ENCODE assay signal across 2 cellular contexts in the genomic region with DNA sequence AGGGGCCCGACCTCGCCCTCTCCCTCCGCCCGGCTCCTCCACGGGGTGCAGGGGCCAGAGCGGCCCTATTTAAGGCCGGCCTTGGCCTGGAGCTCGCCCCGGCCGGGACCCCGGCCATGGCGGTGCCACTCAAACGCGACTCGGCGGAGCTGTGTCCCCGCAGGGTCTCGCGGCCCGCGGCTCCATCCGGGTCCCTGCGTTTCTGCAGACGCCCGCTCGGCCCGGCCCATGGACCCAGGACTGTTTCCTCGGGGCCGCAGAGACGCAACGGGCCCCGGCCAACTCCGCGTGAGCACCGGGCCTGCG.
TF ChIP-seq lines count a peak whose summit lies in the region.

No MANE protein-coding gene starts in this region.

TF ChIP-seq in SK-N-SH, 30 proteins besides CTCF, POLR2A, EP300 and RAD21 (continued from another document):
- TF ChIP-seq NFIC (IDR thresholded peaks at IDR 0.05; ENCODE audit: borderline replicate concordance) (no peak), RCOR1 (IDR thresholded peaks at IDR 0.05; ENCODE audit: low read length) (no peak), FOXM1 (IDR thresholded peaks at IDR 0.05; ENCODE audit: low read depth) (no peak), TAF1 (IDR thresholded peaks at IDR 0.05; ENCODE audit: borderline replicate concordance, low read depth, low read length) (no peak), SIN3A (IDR thresholded peaks at IDR 0.05; ENCODE audit: borderline replicate concordance, low read depth, low read length) (no peak), FOSL2 (IDR thresholded peaks at IDR 0.05; ENCODE audit: borderline replicate concordance, low read depth) (no peak), FOXJ3 (CRISPR knock-in tag; IDR thresholded peaks at IDR 0.05) (no peak), ELF1 (IDR thresholded peaks at IDR 0.05) (no peak), TEAD4 (IDR thresholded peaks at IDR 0.05; ENCODE audit: borderline replicate concordance, insufficient read depth) (no peak), POLR2AphosphoS5 (IDR thresholded peaks at IDR 0.05; ENCODE audit: low read depth, low read length) (no peak), RXRA (IDR thresholded peaks at IDR 0.05; ENCODE audit: borderline replicate concordance, low read depth) (no peak)
- TF ChIP-seq, protein P1, sequence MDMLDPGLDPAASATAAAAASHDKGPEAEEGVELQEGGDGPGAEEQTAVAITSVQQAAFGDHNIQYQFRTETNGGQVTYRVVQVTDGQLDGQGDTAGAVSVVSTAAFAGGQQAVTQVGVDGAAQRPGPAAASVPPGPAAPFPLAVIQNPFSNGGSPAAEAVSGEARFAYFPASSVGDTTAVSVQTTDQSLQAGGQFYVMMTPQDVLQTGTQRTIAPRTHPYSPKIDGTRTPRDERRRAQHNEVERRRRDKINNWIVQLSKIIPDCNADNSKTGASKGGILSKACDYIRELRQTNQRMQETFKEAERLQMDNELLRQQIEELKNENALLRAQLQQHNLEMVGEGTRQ (IDR thresholded peaks at IDR 0.05; ENCODE audit: borderline replicate concordance, low read depth, low read length), result no peak
- TF ChIP-seq, protein P2, sequence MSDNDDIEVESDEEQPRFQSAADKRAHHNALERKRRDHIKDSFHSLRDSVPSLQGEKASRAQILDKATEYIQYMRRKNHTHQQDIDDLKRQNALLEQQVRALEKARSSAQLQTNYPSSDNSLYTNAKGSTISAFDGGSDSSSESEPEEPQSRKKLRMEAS (IDR thresholded peaks at IDR 0.05; ENCODE audit: low read depth), result no peak
- TF ChIP-seq, protein P3, sequence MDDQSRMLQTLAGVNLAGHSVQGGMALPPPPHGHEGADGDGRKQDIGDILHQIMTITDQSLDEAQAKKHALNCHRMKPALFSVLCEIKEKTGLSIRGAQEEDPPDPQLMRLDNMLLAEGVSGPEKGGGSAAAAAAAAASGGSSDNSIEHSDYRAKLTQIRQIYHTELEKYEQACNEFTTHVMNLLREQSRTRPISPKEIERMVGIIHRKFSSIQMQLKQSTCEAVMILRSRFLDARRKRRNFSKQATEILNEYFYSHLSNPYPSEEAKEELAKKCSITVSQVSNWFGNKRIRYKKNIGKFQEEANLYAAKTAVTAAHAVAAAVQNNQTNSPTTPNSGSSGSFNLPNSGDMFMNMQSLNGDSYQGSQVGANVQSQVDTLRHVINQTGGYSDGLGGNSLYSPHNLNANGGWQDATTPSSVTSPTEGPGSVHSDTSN (IDR thresholded peaks at IDR 0.05), result no peak
- TF ChIP-seq, protein P4, sequence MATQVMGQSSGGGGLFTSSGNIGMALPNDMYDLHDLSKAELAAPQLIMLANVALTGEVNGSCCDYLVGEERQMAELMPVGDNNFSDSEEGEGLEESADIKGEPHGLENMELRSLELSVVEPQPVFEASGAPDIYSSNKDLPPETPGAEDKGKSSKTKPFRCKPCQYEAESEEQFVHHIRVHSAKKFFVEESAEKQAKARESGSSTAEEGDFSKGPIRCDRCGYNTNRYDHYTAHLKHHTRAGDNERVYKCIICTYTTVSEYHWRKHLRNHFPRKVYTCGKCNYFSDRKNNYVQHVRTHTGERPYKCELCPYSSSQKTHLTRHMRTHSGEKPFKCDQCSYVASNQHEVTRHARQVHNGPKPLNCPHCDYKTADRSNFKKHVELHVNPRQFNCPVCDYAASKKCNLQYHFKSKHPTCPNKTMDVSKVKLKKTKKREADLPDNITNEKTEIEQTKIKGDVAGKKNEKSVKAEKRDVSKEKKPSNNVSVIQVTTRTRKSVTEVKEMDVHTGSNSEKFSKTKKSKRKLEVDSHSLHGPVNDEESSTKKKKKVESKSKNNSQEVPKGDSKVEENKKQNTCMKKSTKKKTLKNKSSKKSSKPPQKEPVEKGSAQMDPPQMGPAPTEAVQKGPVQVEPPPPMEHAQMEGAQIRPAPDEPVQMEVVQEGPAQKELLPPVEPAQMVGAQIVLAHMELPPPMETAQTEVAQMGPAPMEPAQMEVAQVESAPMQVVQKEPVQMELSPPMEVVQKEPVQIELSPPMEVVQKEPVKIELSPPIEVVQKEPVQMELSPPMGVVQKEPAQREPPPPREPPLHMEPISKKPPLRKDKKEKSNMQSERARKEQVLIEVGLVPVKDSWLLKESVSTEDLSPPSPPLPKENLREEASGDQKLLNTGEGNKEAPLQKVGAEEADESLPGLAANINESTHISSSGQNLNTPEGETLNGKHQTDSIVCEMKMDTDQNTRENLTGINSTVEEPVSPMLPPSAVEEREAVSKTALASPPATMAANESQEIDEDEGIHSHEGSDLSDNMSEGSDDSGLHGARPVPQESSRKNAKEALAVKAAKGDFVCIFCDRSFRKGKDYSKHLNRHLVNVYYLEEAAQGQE (IDR thresholded peaks at IDR 0.05; ENCODE audit: low read depth, low read length), result no peak
- TF ChIP-seq, protein P5, sequence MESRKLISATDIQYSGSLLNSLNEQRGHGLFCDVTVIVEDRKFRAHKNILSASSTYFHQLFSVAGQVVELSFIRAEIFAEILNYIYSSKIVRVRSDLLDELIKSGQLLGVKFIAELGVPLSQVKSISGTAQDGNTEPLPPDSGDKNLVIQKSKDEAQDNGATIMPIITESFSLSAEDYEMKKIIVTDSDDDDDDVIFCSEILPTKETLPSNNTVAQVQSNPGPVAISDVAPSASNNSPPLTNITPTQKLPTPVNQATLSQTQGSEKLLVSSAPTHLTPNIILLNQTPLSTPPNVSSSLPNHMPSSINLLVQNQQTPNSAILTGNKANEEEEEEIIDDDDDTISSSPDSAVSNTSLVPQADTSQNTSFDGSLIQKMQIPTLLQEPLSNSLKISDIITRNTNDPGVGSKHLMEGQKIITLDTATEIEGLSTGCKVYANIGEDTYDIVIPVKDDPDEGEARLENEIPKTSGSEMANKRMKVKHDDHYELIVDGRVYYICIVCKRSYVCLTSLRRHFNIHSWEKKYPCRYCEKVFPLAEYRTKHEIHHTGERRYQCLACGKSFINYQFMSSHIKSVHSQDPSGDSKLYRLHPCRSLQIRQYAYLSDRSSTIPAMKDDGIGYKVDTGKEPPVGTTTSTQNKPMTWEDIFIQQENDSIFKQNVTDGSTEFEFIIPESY (IDR thresholded peaks at IDR 0.05; ENCODE audit: borderline replicate concordance, low read depth), result no peak

TF ChIP-seq in SK-N-SH treated with all-trans-retinoic acid at 6 μM for 48 hours, 23 proteins besides CTCF, POLR2A, EP300 and RAD21 (continued from another document):
- TF ChIP-seq, protein P6, sequence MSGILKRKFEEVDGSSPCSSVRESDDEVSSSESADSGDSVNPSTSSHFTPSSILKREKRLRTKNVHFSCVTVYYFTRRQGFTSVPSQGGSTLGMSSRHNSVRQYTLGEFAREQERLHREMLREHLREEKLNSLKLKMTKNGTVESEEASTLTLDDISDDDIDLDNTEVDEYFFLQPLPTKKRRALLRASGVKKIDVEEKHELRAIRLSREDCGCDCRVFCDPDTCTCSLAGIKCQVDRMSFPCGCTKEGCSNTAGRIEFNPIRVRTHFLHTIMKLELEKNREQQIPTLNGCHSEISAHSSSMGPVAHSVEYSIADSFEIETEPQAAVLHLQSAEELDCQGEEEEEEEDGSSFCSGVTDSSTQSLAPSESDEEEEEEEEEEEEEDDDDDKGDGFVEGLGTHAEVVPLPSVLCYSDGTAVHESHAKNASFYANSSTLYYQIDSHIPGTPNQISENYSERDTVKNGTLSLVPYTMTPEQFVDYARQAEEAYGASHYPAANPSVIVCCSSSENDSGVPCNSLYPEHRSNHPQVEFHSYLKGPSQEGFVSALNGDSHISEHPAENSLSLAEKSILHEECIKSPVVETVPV (CRISPR knock-in tag; IDR thresholded peaks at IDR 0.05), result no peak
- TF ChIP-seq, protein P7, sequence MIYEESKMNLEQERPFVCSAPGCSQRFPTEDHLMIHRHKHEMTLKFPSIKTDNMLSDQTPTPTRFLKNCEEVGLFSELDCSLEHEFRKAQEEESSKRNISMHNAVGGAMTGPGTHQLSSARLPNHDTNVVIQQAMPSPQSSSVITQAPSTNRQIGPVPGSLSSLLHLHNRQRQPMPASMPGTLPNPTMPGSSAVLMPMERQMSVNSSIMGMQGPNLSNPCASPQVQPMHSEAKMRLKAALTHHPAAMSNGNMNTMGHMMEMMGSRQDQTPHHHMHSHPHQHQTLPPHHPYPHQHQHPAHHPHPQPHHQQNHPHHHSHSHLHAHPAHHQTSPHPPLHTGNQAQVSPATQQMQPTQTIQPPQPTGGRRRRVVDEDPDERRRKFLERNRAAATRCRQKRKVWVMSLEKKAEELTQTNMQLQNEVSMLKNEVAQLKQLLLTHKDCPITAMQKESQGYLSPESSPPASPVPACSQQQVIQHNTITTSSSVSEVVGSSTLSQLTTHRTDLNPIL (CRISPR knock-in tag; IDR thresholded peaks at IDR 0.05; ENCODE audit: low read depth), result no peak
- TF ChIP-seq ARNTL (CRISPR knock-in tag; IDR thresholded peaks at IDR 0.05; ENCODE audit: borderline replicate concordance, low read depth) (no peak), ZFP3 (CRISPR knock-in tag; IDR thresholded peaks at IDR 0.05) (no peak), ESRRG (CRISPR knock-in tag; IDR thresholded peaks at IDR 0.05) (no peak), ZC3H10 (CRISPR knock-in tag; IDR thresholded peaks at IDR 0.05) (no peak), RARB (CRISPR knock-in tag; IDR thresholded peaks at IDR 0.05) (no peak), PPARA (CRISPR knock-in tag; IDR thresholded peaks at IDR 0.05; ENCODE audit: borderline replicate concordance) (no peak), TCF4 (CRISPR knock-in tag; IDR thresholded peaks at IDR 0.05; ENCODE audit: borderline replicate concordance) (no peak), ZNF70 (CRISPR knock-in tag; IDR thresholded peaks at IDR 0.05) (no peak), GLIS3 (CRISPR knock-in tag; IDR thresholded peaks at IDR 0.05) (no peak), ZNF8 (CRISPR knock-in tag; IDR thresholded peaks at IDR 0.05) (no peak), CSDC2 (CRISPR knock-in tag; IDR thresholded peaks at IDR 0.05) (no peak), OSR1 (CRISPR knock-in tag; IDR thresholded peaks at IDR 0.05) (no peak), TOX (CRISPR knock-in tag; IDR thresholded peaks at IDR 0.05; ENCODE audit: borderline replicate concordance) (no peak)
- TF ChIP-seq, protein P8, sequence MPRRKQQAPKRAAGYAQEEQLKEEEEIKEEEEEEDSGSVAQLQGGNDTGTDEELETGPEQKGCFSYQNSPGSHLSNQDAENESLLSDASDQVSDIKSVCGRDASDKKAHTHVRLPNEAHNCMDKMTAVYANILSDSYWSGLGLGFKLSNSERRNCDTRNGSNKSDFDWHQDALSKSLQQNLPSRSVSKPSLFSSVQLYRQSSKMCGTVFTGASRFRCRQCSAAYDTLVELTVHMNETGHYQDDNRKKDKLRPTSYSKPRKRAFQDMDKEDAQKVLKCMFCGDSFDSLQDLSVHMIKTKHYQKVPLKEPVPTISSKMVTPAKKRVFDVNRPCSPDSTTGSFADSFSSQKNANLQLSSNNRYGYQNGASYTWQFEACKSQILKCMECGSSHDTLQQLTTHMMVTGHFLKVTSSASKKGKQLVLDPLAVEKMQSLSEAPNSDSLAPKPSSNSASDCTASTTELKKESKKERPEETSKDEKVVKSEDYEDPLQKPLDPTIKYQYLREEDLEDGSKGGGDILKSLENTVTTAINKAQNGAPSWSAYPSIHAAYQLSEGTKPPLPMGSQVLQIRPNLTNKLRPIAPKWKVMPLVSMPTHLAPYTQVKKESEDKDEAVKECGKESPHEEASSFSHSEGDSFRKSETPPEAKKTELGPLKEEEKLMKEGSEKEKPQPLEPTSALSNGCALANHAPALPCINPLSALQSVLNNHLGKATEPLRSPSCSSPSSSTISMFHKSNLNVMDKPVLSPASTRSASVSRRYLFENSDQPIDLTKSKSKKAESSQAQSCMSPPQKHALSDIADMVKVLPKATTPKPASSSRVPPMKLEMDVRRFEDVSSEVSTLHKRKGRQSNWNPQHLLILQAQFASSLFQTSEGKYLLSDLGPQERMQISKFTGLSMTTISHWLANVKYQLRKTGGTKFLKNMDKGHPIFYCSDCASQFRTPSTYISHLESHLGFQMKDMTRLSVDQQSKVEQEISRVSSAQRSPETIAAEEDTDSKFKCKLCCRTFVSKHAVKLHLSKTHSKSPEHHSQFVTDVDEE (CRISPR knock-in tag; IDR thresholded peaks at IDR 0.05), result no peak
